15 cellular contexts compared by ENCODE assay signal in genomic region chr12:101619026-101619827, GRCh38. TPM values are rescaled to one million over a fixed set of nuclear protein-coding genes. Genes with fewer than 3 reads are reported as not detected.
A peak's percentile ranks its signal among the peaks of the same experiment; 100 is the strongest.
DNase-seq lines count a peak whose midpoint lies in the region; ATAC-seq and TF ChIP-seq lines count a peak whose summit lies in the region.
"Had no signal": no experiment of that assay in that cellular context is flagged by ENCODE, and none has a peak within 500 bp of the region (broad histone marks: within the 10 kb centered on the region; RNA-seq: fewer than 3 reads in every experiment).

No MANE protein-coding gene starts in this region.

- peak; percentile 57 for ATAC-seq in stimulated activated naive CD8-positive, alpha-beta T cell treated with anti-CD3 and anti-CD28 coated beads, Interleukin-15, amount 100 ng/mL, for 72 hours
- no peak for ATAC-seq in stimulated activated naive CD8-positive, alpha-beta T cell treated with anti-CD3 and anti-CD28 coated beads, Interleukin-15, Interleukin-2, amounts not matched to agents 100 U/mL and 50 U/mL, for 24 hours
- ATAC-seq: Panc1, Right ventricle myocardium inferior, SK-N-SH treated with all-trans-retinoic acid at 6 μM for 48 hours had no signal

- H3K9me2 ChIP-seq in Karpas-422 (replicated peaks; ENCODE audit: insufficient read depth, low read length): no peaks in the 10 kb centered on the region

- H3K4me1 ChIP-seq in prostate gland (replicated peaks) (peaks cover 11% of the 10 kb centered on the region), Karpas-422 (ENCODE audit: low read length) (no peaks in the 10 kb centered on the region)

- TF ChIP-seq CTCF in prostate gland (IDR thresholded peaks at IDR 0.05): no peak

- H3K4me2 ChIP-seq in Karpas-422 (ENCODE audit: low read depth, low read length, poor library complexity, severe bottlenecking): no peak overlapping the region

- H3K4me3 Mint-ChIP-seq in stimulated activated naive CD8-positive, alpha-beta T cell treated with anti-CD3 and anti-CD28 coated beads, Interleukin-15, amount 100 ng/mL, for 72 hours: no peak overlapping the region

- H3K27ac ChIP-seq in prostate gland: peak overlapping the region; percentile 79 to 84
- no peak overlapping the region for H3K27ac ChIP-seq in Karpas-422 (ENCODE audit: low read length)
- H3K27ac ChIP-seq: BLaER1 treated with 17β-estradiol and CSF1 and Interleukin-3, amounts not matched to agents 10 nM and 100 nM had no signal

- H3K79me2 ChIP-seq in Karpas-422 (ENCODE audit: low read length): no peaks in the 10 kb centered on the region

- H3K27me3 ChIP-seq in prostate gland (replicated peaks; ENCODE audit: insufficient read depth) (no peaks in the 10 kb centered on the region), Karpas-422 (ENCODE audit: low read length) (no peaks in the 10 kb centered on the region)
- H3K27me3 ChIP-seq: BLaER1 treated with 17β-estradiol and CSF1 and Interleukin-3, amounts not matched to agents 10 nM and 100 nM had no signal

- H2AFZ ChIP-seq in Karpas-422 (ENCODE audit: low read length): no peak overlapping the region

- H3K27ac Mint-ChIP-seq in stimulated activated naive CD8-positive, alpha-beta T cell treated with anti-CD3 and anti-CD28 coated beads, Interleukin-15, amount 100 ng/mL, for 72 hours: no peak overlapping the region

- 83% methylated on average over 2 of the region's 2 CpGs for WGBS in prostate gland

- TF ChIP-seq POLR2A in prostate gland (IDR thresholded peaks at IDR 0.05): no peak

- DNase-seq in DMS53 (lab: John Stamatoyannopoulos, UW) (peak; percentile 21), DMS53 treated with DMSO at 0.1 percent for 48 hours (lab: John Stamatoyannopoulos, UW; ENCODE audit: unreplicated experiment) (no peak), prostate gland (ENCODE audit: low spot score) (no peak), ecto neural progenitor cell (ENCODE audit: low spot score) (no peak), Karpas-422 (no peak), hippocampal formation (lab: John Stamatoyannopoulos, UW) (no peak)
- no peak for DNase-seq in stimulated activated naive CD8-positive, alpha-beta T cell treated with anti-CD3 and anti-CD28 coated beads, Interleukin-15, amount 100 ng/mL, for 72 hours
- DNase-seq in stimulated activated naive CD8-positive, alpha-beta T cell treated with anti-CD3 and anti-CD28 coated beads, Interleukin-15, Interleukin-2, amounts not matched to agents 100 U/mL and 50 U/mL, for 24 hours: no peak
- DNase-seq: DMS153 had no signal

- H3K9me3 ChIP-seq in prostate gland (no peaks in the 10 kb centered on the region), Karpas-422 (ENCODE audit: low read length) (no peaks in the 10 kb centered on the region)
- H3K9me3 ChIP-seq: BLaER1 treated with 17β-estradiol and CSF1 and Interleukin-3, amounts not matched to agents 10 nM and 100 nM had no signal

- H3K4me1 Mint-ChIP-seq in stimulated activated naive CD8-positive, alpha-beta T cell treated with anti-CD3 and anti-CD28 coated beads, Interleukin-15, amount 100 ng/mL, for 72 hours: peaks cover 20% of the 10 kb centered on the region

- H3K4me3 ChIP-seq in prostate gland (peak overlapping the region in 1 of 2 donors; percentile 34), Karpas-422 (ENCODE audit: low read length) (no peak overlapping the region)
- H3K4me3 ChIP-seq: BLaER1 treated with 17β-estradiol and CSF1 and Interleukin-3, amounts not matched to agents 10 nM and 100 nM had no signal

- H4K20me1 ChIP-seq in Karpas-422 (ENCODE audit: insufficient read depth, low read depth, low read length): no peaks in the 10 kb centered on the region
- H4K20me1 ChIP-seq: BLaER1 treated with 17β-estradiol and CSF1 and Interleukin-3, amounts not matched to agents 10 nM and 100 nM had no signal

- peaks cover 7% of the 10 kb centered on the region for H3K27me3 Mint-ChIP-seq in stimulated activated naive CD8-positive, alpha-beta T cell treated with anti-CD3 and anti-CD28 coated beads, Interleukin-15, amount 100 ng/mL, for 72 hours

- H3K36me3 ChIP-seq in prostate gland (no peaks in the 10 kb centered on the region), Karpas-422 (ENCODE audit: insufficient read depth, low read length) (no peaks in the 10 kb centered on the region)
- H3K36me3 ChIP-seq: BLaER1 treated with 17β-estradiol and CSF1 and Interleukin-3, amounts not matched to agents 10 nM and 100 nM had no signal

- no peak overlapping the region for H3K9ac ChIP-seq in Karpas-422 (ENCODE audit: low read length)
- H3K9ac ChIP-seq: BLaER1 treated with 17β-estradiol and CSF1 and Interleukin-3, amounts not matched to agents 10 nM and 100 nM had no signal

- intact Hi-C loops in prostate gland (cut with DNase I): loop anchor here (5.0 kb wide), 1 partner anchor 78 kb away; the partner anchor contains the start of gene CHPT1

- no peaks in the 10 kb centered on the region for H3K9me3 Mint-ChIP-seq in stimulated activated naive CD8-positive, alpha-beta T cell treated with anti-CD3 and anti-CD28 coated beads, Interleukin-15, amount 100 ng/mL, for 72 hours

RNA-seq across cellular contexts. Expression of gene MYBPC1, which starts 24.5 kb away (rescaled TPM):
- 100 to 1,000 TPM; 171 to 302 TPM for total RNA-seq in prostate gland
- total RNA-seq in Karpas-422 (2014; rRNA removed; shearing (Covaris generic); ENCODE audit: low replicate concordance): not detected in 2 replicates
- total RNA-seq: A172, LHCN-M2 had no signal

Comparison
In these comparisons a context has a peak if more than half of its experiments do, and no peak if none do; other contexts are left out.
1. RNA of gene MYBPC1, which starts 24.5 kb away (total RNA-seq): 171 to 302 TPM in prostate gland; not detected in Karpas-422; every median in the first group is over 100 times any median in the second.